ENCODE assay signal across 10 cellular contexts in genomic region chr14:100692859-100693558, GRCh38. TPM values are rescaled to one million over a fixed set of nuclear protein-coding genes. Genes with fewer than 3 reads are reported as not detected.
DNase-seq lines count a peak whose midpoint lies in the region; ATAC-seq, FAIRE-seq and TF ChIP-seq lines count a peak whose summit lies in the region.
"Had no signal": no experiment of that assay in that cellular context is flagged by ENCODE, and none has a peak within 500 bp of the region (broad histone marks: within the 10 kb centered on the region; RNA-seq: fewer than 3 reads in every experiment).

No MANE protein-coding gene starts in this region.

- no peaks in the 10 kb centered on the region for H3K36me3 ChIP-seq in Caco-2 (ENCODE audit: control insufficient read depth, insufficient read depth, low read length)
- no peaks in the 10 kb centered on the region for H3K36me3 ChIP-seq in astrocyte (ENCODE audit: insufficient read depth, low read length)
- H3K36me3 ChIP-seq in lung (ENCODE audit: control insufficient read depth in 2 of 2, insufficient read depth in 2 of 2, low read length in 2 of 2) = no peaks in the 10 kb centered on the region

- H2AFZ ChIP-seq in astrocyte (ENCODE audit: low read depth, low read length) = peak overlapping the region; percentile 92

- peak overlapping the region; percentile 80 for H3K4me2 ChIP-seq in astrocyte (ENCODE audit: low read length)

- CTCF ChIA-PET in Caco-2 (lab: Charles Lee) = no interaction called here

- DNase-seq in Caco-2 = no peak
- DNase-seq in NCI-H187 (lab: John Stamatoyannopoulos, UW) = peak; percentile 42 to 76
- peak; percentile 94 for DNase-seq in astrocyte (ENCODE audit: low read depth)
- DNase-seq in lung (ENCODE audit: low spot score) = peak; percentile 59
- no peak for DNase-seq in activated CD4-positive, alpha-beta T cell treated with anti-CD3 and anti-CD28 coated beads, Interleukin-2, amount 50 U/mL, for 1 hour
- DNase-seq: activated CD4-positive, CD25-positive, alpha-beta regulatory T cell had no signal

- no peak overlapping the region for H3K4me3 ChIP-seq in Caco-2 (ENCODE audit: low read depth, low read length)
- peak overlapping the region; percentile 41 for H3K4me3 ChIP-seq in astrocyte (ENCODE audit: insufficient read depth, low read depth, low read length)
- H3K4me3 ChIP-seq in lung = no peak overlapping the region

- H3K27ac Mint-ChIP-seq in Caco-2 (ENCODE audit: unreplicated experiment) (peak overlapping the region; percentile 71), astrocyte (ENCODE audit: unreplicated experiment) (peak overlapping the region; percentile 93)

- H3K27me3 Mint-ChIP-seq in Caco-2 (ENCODE audit: insufficient read depth, unreplicated experiment) = peaks cover 5% of the 10 kb centered on the region
- peaks cover 13% of the 10 kb centered on the region for H3K27me3 Mint-ChIP-seq in astrocyte (ENCODE audit: low read depth, unreplicated experiment)

- H3K27ac ChIP-seq in astrocyte (ENCODE audit: low read depth, low read length) = peak overlapping the region; percentile 82
- H3K27ac ChIP-seq in lung (ENCODE audit: low read depth in 1 of 2, low read length in 1 of 2) = peak overlapping the region in 1 of 2 donors; percentile 50

- POLR2A ChIA-PET in Caco-2 (lab: Charles Lee) = no interaction called here

- H3K27me3 ChIP-seq in Caco-2 (replicated peaks; ENCODE audit: control insufficient read depth, insufficient read depth, low read length) (no peaks in the 10 kb centered on the region), astrocyte (ENCODE audit: insufficient read depth, low read length) (no peaks in the 10 kb centered on the region), lung (ENCODE audit: control insufficient read depth, insufficient read depth) (no peaks in the 10 kb centered on the region)

- no peaks in the 10 kb centered on the region for H3K79me2 ChIP-seq in astrocyte (ENCODE audit: insufficient read depth, low read length)

- peak overlapping the region; percentile 9 for H3K4me3 Mint-ChIP-seq in Caco-2 (ENCODE audit: unreplicated experiment)
- H3K4me3 Mint-ChIP-seq in astrocyte (ENCODE audit: unreplicated experiment) = peak overlapping the region; percentile 76

- no TSS peak for BruUV-seq in Caco-2 (replicated peaks; lab: Mats Ljungman, UMichigan)

- WGBS in lung, 2 donors = 60 to 74% methylated on average over 27 of the region's 27 CpGs

- H3K4me1 Mint-ChIP-seq in Caco-2 (ENCODE audit: low read depth, unreplicated experiment) (peaks cover 12% of the 10 kb centered on the region), astrocyte (ENCODE audit: low read depth, unreplicated experiment) (peaks cover 25% of the 10 kb centered on the region)

- intact Hi-C loops in Caco-2 (cut with micrococcal nuclease; ENCODE audit: unreplicated experiment) = no loop called here

- TF ChIP-seq CTCF in Caco-2 (IDR thresholded peaks at IDR 0.05; ENCODE audit: insufficient read depth in 1 of 2, low read depth in 1 of 2, low read length in 1 of 2, severe bottlenecking in 1 of 2, unreplicated experiment in 1 of 2) = no peak
- TF ChIP-seq CTCF in astrocyte (IDR thresholded peaks at IDR 0.05; ENCODE audit: insufficient read depth, low read depth, low read length) = no peak
- TF ChIP-seq CTCF in lung (IDR thresholded peaks at IDR 0.05; ENCODE audit: control extremely low read depth, extremely low read depth) = no peak

- FAIRE-seq in astrocyte (lab: Jason Lieb, UNC) = peak; percentile 88
- FAIRE-seq: frontal cortex had no signal

- H3K9me3 Mint-ChIP-seq in Caco-2 (ENCODE audit: unreplicated experiment) = no peaks in the 10 kb centered on the region
- H3K9me3 Mint-ChIP-seq in astrocyte (ENCODE audit: unreplicated experiment) = no peaks in the 10 kb centered on the region

- H3K36me3 Mint-ChIP-seq in Caco-2 (ENCODE audit: insufficient read depth, unreplicated experiment) (no peaks in the 10 kb centered on the region), astrocyte (ENCODE audit: low read depth, unreplicated experiment) (no peaks in the 10 kb centered on the region)

- H3K9ac ChIP-seq in astrocyte (ENCODE audit: low read length) = peak overlapping the region; percentile 68

- peak; percentile 55 for ATAC-seq in lung (ENCODE audit: insufficient read depth, low FRiP score)
- no peak for ATAC-seq in GM19035 (IDR thresholded peaks at IDR 0.05; ENCODE audit: unreplicated experiment)
- ATAC-seq in GM21367 (IDR thresholded peaks at IDR 0.05; ENCODE audit: unreplicated experiment) = no peak
- ATAC-seq in HG02798 (IDR thresholded peaks at IDR 0.05; ENCODE audit: poor library complexity, unreplicated experiment) = no peak

- no peaks in the 10 kb centered on the region for H4K20me1 ChIP-seq in astrocyte (ENCODE audit: insufficient read depth, low read length)

- H3K9me3 ChIP-seq in Caco-2 (no peaks in the 10 kb centered on the region), astrocyte (ENCODE audit: insufficient read depth, low read depth, low read length) (no peaks in the 10 kb centered on the region), lung (ENCODE audit: control insufficient read depth in 2 of 2, insufficient read depth in 1 of 2, low read length in 1 of 2) (no peaks in the 10 kb centered on the region)

- H3K4me1 ChIP-seq in Caco-2 (no peaks in the 10 kb centered on the region), astrocyte (ENCODE audit: insufficient read depth, low read length) (peaks cover 39% of the 10 kb centered on the region), lung (ENCODE audit: control insufficient read depth in 2 of 2, insufficient read depth in 2 of 2, low read length in 2 of 2) (no peaks in the 10 kb centered on the region)

RNA-seq across cellular contexts. Expression of gene DLK1, which starts 33.7 kb away (rescaled TPM):
- total RNA-seq in Caco-2 (2022) (not detected in 2 replicates), astrocyte (1.3 and 2.7 TPM in 2 replicates), lung (1 to 10 TPM; 1.2 to 9.9 TPM)
- polyA plus RNA-seq in lung = under 1 TPM in 1 of 2 donors, not detected in 1; 0.05 TPM
- total RNA-seq: frontal cortex had no signal

Comparison
In these comparisons a context has a peak if more than half of its experiments do, and no peak if none do; other contexts are left out.
1. DNase-seq: peak in NCI-H187 (2 of 2), astrocyte (single experiment) and lung (single experiment); none in Caco-2 (0 of 2) and activated CD4-positive, alpha-beta T cell treated with anti-CD3 and anti-CD28 coated beads, Interleukin-2, amount 50 U/mL, for 1 hour (single experiment).